Comparison of ENCODE assay signal across 15 cellular contexts in genomic region chr2:111235616-111236015, GRCh38.
"Had no signal": no experiment of that assay in that cellular context is flagged by ENCODE, and none has a peak within 500 bp of the region (broad histone marks: within the 10 kb centered on the region; RNA-seq: fewer than 3 reads in every experiment).

No MANE protein-coding gene starts in this region.

- H3K27me3 Mint-ChIP-seq: activated CD4-positive, alpha-beta memory T cell treated with anti-CD3 and anti-CD28 coated beads for 36 hours; brain had no signal

- DNase-seq: activated CD4-positive, alpha-beta memory T cell treated with anti-CD3 and anti-CD28 coated beads for 36 hours; activated CD4-positive, CD25-positive, alpha-beta regulatory T cell treated with anti-CD3 and anti-CD28 coated beads, Interleukin-2, amount 50 U/mL, for 72 hours; activated effector memory CD4-positive, alpha-beta T cell treated with anti-CD3 and anti-CD28 coated beads, Interleukin-2, amount 50 U/mL, for 16 hours; activated T-cell treated with anti-CD3 and anti-CD28 coated beads, Interleukin-2, amount 50 U/mL, for 4 hours; amniotic stem cell; cerebellar nuclear complex; ovary; stimulated activated CD4-positive, alpha-beta T cell treated with anti-CD3 and anti-CD28 coated beads, Interleukin-4, amount 100 ng/mL, for 4 hours; T-helper 9 cell; uterus had no signal

- H3K4me3 ChIP-seq: gastrocnemius medialis, ovary, stomach, uterus had no signal

- H3K4me1 Mint-ChIP-seq: brain, neural crest cell had no signal

- H3K36me3 Mint-ChIP-seq: activated naive CD4-positive, alpha-beta T cell treated with anti-CD3 and anti-CD28 coated beads, Interleukin-2, amount 50 U/mL, for 72 hours; brain had no signal

- H3K36me3 ChIP-seq: gastrocnemius medialis, ovary, stomach, uterus had no signal

- H3K27me3 ChIP-seq: gastrocnemius medialis, ovary, stomach, uterus had no signal

- H3K27ac ChIP-seq: gastrocnemius medialis, ovary, stomach, uterus had no signal

- H3K4me1 ChIP-seq: stomach, uterus had no signal

- H3K27ac Mint-ChIP-seq: activated CD4-positive, alpha-beta memory T cell treated with anti-CD3 and anti-CD28 coated beads for 36 hours; activated naive CD4-positive, alpha-beta T cell treated with anti-CD3 and anti-CD28 coated beads, Interleukin-2, amount 50 U/mL, for 72 hours; brain had no signal

- H3K9me3 ChIP-seq: gastrocnemius medialis, ovary, stomach, uterus had no signal

- H3K4me3 Mint-ChIP-seq: activated CD4-positive, alpha-beta memory T cell treated with anti-CD3 and anti-CD28 coated beads for 36 hours; activated T-cell treated with anti-CD3 and anti-CD28 coated beads, Interleukin-2, amount 50 U/mL, for 4 hours; brain; neural crest cell had no signal
